Comparison of ENCODE assay signal across 9 cellular contexts in genomic region chr7:151404216-151405011, GRCh38. TPM values are rescaled to one million over a fixed set of nuclear protein-coding genes. Genes with fewer than 3 reads are reported as not detected.
A peak's percentile ranks its signal among the peaks of the same experiment; 100 is the strongest.
DNase-seq lines count a peak whose midpoint lies in the region; ATAC-seq and TF ChIP-seq lines count a peak whose summit lies in the region.
"Had no signal": no experiment of that assay in that cellular context is flagged by ENCODE, and none has a peak within 500 bp of the region (broad histone marks: within the 10 kb centered on the region; RNA-seq: fewer than 3 reads in every experiment).

No MANE protein-coding gene starts in this region.

- H3K4me2 ChIP-seq in PC-3 (ENCODE audit: low read length): no peak overlapping the region

- no peak overlapping the region for H3K4me3 ChIP-seq in PC-3 (ENCODE audit: low read length)
- no peak overlapping the region for H3K4me3 ChIP-seq in endodermal cell (ENCODE audit: low read length)

- H3K4me3 Mint-ChIP-seq in endodermal cell: no peak overlapping the region
- no peak overlapping the region for H3K4me3 Mint-ChIP-seq in activated CD4-positive, alpha-beta T cell treated with anti-CD3 and anti-CD28 coated beads, Interleukin-2, amount 10 ng/mL, durations not matched to agents 7 days and 5 days

- intact Hi-C loops in PC-3 (cut with micrococcal nuclease): no loop called here

- H3K9me2 ChIP-seq in PC-3 (replicated peaks; ENCODE audit: low read length): no peaks in the 10 kb centered on the region

- peak overlapping the region; percentile 44 for H3K27ac Mint-ChIP-seq in endodermal cell
- H3K27ac Mint-ChIP-seq in activated CD4-positive, alpha-beta T cell treated with anti-CD3 and anti-CD28 coated beads, Interleukin-2, amount 10 ng/mL, durations not matched to agents 7 days and 5 days: no peak overlapping the region

- H3K36me3 Mint-ChIP-seq in endodermal cell (ENCODE audit: low read depth): peaks cover 44% of the 10 kb centered on the region
- no peaks in the 10 kb centered on the region for H3K36me3 Mint-ChIP-seq in activated CD4-positive, alpha-beta T cell treated with anti-CD3 and anti-CD28 coated beads, Interleukin-2, amount 10 ng/mL, durations not matched to agents 7 days and 5 days (ENCODE audit: low read depth)

- BruUV-seq in PC-3 (replicated peaks; lab: Mats Ljungman, UMichigan): no TSS peak

- no peaks in the 10 kb centered on the region for H4K20me1 ChIP-seq in PC-3 (ENCODE audit: low read length)

- H3K36me3 ChIP-seq in PC-3 (ENCODE audit: low read depth, low read length): no peaks in the 10 kb centered on the region
- H3K36me3 ChIP-seq in endodermal cell (ENCODE audit: control insufficient read depth, insufficient read depth, low read length): peaks cover 12% of the 10 kb centered on the region

- H2AFZ ChIP-seq in PC-3 (ENCODE audit: low read length): no peak overlapping the region

- H3K27ac ChIP-seq in PC-3 (ENCODE audit: low read length): no peak overlapping the region
- no peak overlapping the region for H3K27ac ChIP-seq in endodermal cell (ENCODE audit: low read depth, low read length)

- CTCF ChIA-PET in PC-3 (lab: Charles Lee): no interaction called here
- CTCF ChIA-PET in activated CD4-positive, alpha-beta T cell treated with anti-CD3 and anti-CD28 coated beads, Interleukin-2, amount 10 ng/mL, durations not matched to agents 7 days and 5 days (lab: Charles Lee): no interaction called here

- no peak overlapping the region for H3K9ac ChIP-seq in PC-3 (ENCODE audit: low read length)
- no peak overlapping the region for H3K9ac ChIP-seq in endodermal cell (ENCODE audit: extremely low read depth, low read length, poor library complexity, severe bottlenecking)

- peak; percentile 54; the same call in 1 of the 2 replicates for ATAC-seq in PC-3
- ATAC-seq in GM19463 (IDR thresholded peaks at IDR 0.05; ENCODE audit: unreplicated experiment): no peak
- ATAC-seq in HG03354 (IDR thresholded peaks at IDR 0.05; ENCODE audit: poor library complexity, severe bottlenecking, unreplicated experiment): no peak

- DNase-seq in CD1c-positive myeloid dendritic cell (ENCODE audit: extremely low spot score) (peak; percentile 76), PC-3 (no peak), endodermal cell (peak; percentile 32), myocyte (ENCODE audit: low read depth) (peak; percentile 33), DMS114 treated with DMSO at 0.1 percent for 48 hours (lab: John Stamatoyannopoulos, UW; ENCODE audit: unreplicated experiment) (no peak)
- DNase-seq in activated CD4-positive, alpha-beta T cell treated with anti-CD3 and anti-CD28 coated beads, Interleukin-2, amount 10 ng/mL, durations not matched to agents 7 days and 5 days: no peak
- DNase-seq: NCI-H1092 treated with DMSO at 0.1 percent for 48 hours had no signal

- no peak for TF ChIP-seq CTCF in PC-3 (conservative IDR thresholded peaks at IDR 0.05; ENCODE audit: low read depth, low read length)
- no peak for TF ChIP-seq CTCF in endodermal cell (conservative IDR thresholded peaks at IDR 0.05)

- no peaks in the 10 kb centered on the region for H3K9me3 Mint-ChIP-seq in endodermal cell
- no peaks in the 10 kb centered on the region for H3K9me3 Mint-ChIP-seq in activated CD4-positive, alpha-beta T cell treated with anti-CD3 and anti-CD28 coated beads, Interleukin-2, amount 10 ng/mL, durations not matched to agents 7 days and 5 days

- no peaks in the 10 kb centered on the region for H3K79me2 ChIP-seq in PC-3 (ENCODE audit: low read length)

- H3K27me3 ChIP-seq in PC-3 (ENCODE audit: low read length): no peaks in the 10 kb centered on the region
- no peaks in the 10 kb centered on the region for H3K27me3 ChIP-seq in endodermal cell (ENCODE audit: control insufficient read depth, insufficient read depth, low read length, poor library complexity, severe bottlenecking)

- 92 to 100% methylated on average over 3 to 18 of the region's 18 CpGs for WGBS in endodermal cell (ENCODE audit: insufficient coverage in 1 of 2, insufficient read length in 1 of 2), 2 experiments

- no peaks in the 10 kb centered on the region for H3K9me3 ChIP-seq in PC-3 (ENCODE audit: low read length)
- no peaks in the 10 kb centered on the region for H3K9me3 ChIP-seq in endodermal cell (ENCODE audit: control insufficient read depth, low read length)

- POLR2A ChIA-PET in PC-3 (lab: Charles Lee; ENCODE audit: unreplicated experiment): no interaction called here
- POLR2A ChIA-PET in activated CD4-positive, alpha-beta T cell treated with anti-CD3 and anti-CD28 coated beads, Interleukin-2, amount 10 ng/mL, durations not matched to agents 7 days and 5 days (lab: Charles Lee): no interaction called here

- H3K4me1 ChIP-seq in PC-3 (ENCODE audit: insufficient read depth, low read length) (no peaks in the 10 kb centered on the region), endodermal cell (ENCODE audit: control insufficient read depth, insufficient read depth, low read length) (peaks cover 3% of the 10 kb centered on the region)

- H3K4me1 Mint-ChIP-seq in endodermal cell: peaks cover 13% of the 10 kb centered on the region
- peaks cover 15% of the 10 kb centered on the region for H3K4me1 Mint-ChIP-seq in activated CD4-positive, alpha-beta T cell treated with anti-CD3 and anti-CD28 coated beads, Interleukin-2, amount 10 ng/mL, durations not matched to agents 7 days and 5 days

- no peaks in the 10 kb centered on the region for H3F3A ChIP-seq in PC-3 (ENCODE audit: low read length, unreplicated experiment)

- H3K27me3 Mint-ChIP-seq in endodermal cell (ENCODE audit: insufficient read depth): no peaks in the 10 kb centered on the region
- H3K27me3 Mint-ChIP-seq in activated CD4-positive, alpha-beta T cell treated with anti-CD3 and anti-CD28 coated beads, Interleukin-2, amount 10 ng/mL, durations not matched to agents 7 days and 5 days: peaks cover 14% of the 10 kb centered on the region

RNA-seq across cellular contexts. Expression of gene WDR86, which starts 5.4 kb away (rescaled TPM):
- total RNA-seq in PC-3 (2014; rRNA removed) (not detected in 2 replicates), endodermal cell (10 to 100 TPM; 83.3 to 94.2 TPM), myocyte (0.42 TPM in 1 of 2 replicates, not detected in the other)
- 19.3 TPM for polyA plus RNA-seq in endodermal cell (2013, experiment 1 of 2)
- 21.2 TPM for polyA plus RNA-seq in endodermal cell (2013, experiment 2 of 2)
- 0.54 TPM for polyA plus RNA-seq in myocyte (2012)
- total RNA-seq in activated CD4-positive, alpha-beta T cell treated with anti-CD3 and anti-CD28 coated beads, Interleukin-2, amount 10 ng/mL, durations not matched to agents 7 days and 5 days: under 1 TPM; 0.29 to 0.77 TPM

RNA-seq across cellular contexts. Expression of gene CRYGN, which starts 35.5 kb away (rescaled TPM):
- total RNA-seq in PC-3 (2014; rRNA removed): 0.11 TPM in 1 of 2 replicates, not detected in the other
- 1 to 10 TPM; 2.3 to 4.4 TPM for total RNA-seq in endodermal cell
- 0.61 TPM for polyA plus RNA-seq in endodermal cell (2013, experiment 1 of 2)
- polyA plus RNA-seq in endodermal cell (2013, experiment 2 of 2): not detected
- total RNA-seq in myocyte: 0.16 TPM in 1 of 2 replicates, not detected in the other
- 0.06 TPM for polyA plus RNA-seq in myocyte (2012)
- total RNA-seq in activated CD4-positive, alpha-beta T cell treated with anti-CD3 and anti-CD28 coated beads, Interleukin-2, amount 10 ng/mL, durations not matched to agents 7 days and 5 days: under 1 TPM in 1 of 2 experiments, not detected in 1; 0.25 TPM

Comparison
In these comparisons a context has a peak if more than half of its experiments do, and no peak if none do; other contexts are left out.
1. DNase-seq: peak in CD1c-positive myeloid dendritic cell (single experiment), endodermal cell (single experiment) and myocyte (single experiment); none in PC-3 (single experiment), activated CD4-positive, alpha-beta T cell treated with anti-CD3 and anti-CD28 coated beads, Interleukin-2, amount 10 ng/mL, durations not matched to agents 7 days and 5 days (single experiment) and DMS114 treated with DMSO at 0.1 percent for 48 hours (single experiment).
2. RNA of gene WDR86, which starts 5.4 kb away (total RNA-seq): 83.3 to 94.2 TPM in endodermal cell; 0.29 to 0.77 TPM in activated CD4-positive, alpha-beta T cell treated with anti-CD3 and anti-CD28 coated beads, Interleukin-2, amount 10 ng/mL, durations not matched to agents 7 days and 5 days, 0.42 TPM in myocyte and not detected in PC-3; every median in the first group is over 10 times any median in the second.